ENCODE assay signal across 27 cellular contexts in the genomic region with DNA sequence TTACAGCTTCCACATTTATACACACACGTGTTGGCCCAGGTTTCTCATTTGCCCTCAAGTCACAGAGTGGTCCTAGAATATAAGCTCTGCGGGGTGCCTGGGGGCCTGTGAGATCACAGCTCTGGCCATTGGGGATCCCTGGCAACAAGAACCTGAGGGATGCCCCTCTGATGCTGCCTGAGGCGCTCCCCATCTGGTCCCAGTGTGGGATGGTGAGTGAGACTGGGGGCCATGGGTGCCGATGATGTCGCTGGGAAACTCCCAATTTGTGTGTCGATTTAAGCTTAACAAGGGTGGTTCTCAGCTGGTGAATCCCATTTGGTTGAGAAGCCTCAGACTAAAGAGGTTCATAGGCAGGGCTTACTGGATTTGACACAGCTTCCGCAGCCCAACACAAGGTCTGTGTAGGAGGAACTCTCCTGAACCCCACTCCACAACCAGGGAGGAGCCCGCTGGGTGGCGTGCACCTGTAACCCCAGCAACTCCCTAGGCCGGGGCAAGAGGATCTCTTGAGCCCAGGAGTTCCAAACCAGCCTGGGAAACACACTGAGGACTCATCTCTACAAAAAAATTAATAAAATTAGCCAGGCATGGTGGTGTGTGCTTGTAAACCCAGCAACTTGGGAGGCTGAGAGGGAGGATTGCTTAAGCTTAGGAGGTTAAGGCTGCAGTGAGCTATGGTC.
"Had no signal": no experiment of that assay in that cellular context is flagged by ENCODE, and none has a peak within 500 bp of the region (broad histone marks: within the 10 kb centered on the region; RNA-seq: fewer than 3 reads in every experiment).

No MANE protein-coding gene starts in this region.

- H3K36me3 ChIP-seq: SJCRH30, WERI-Rb-1 had no signal

- DNase-seq: activated CD4-positive, alpha-beta T cell treated with anti-CD3 and anti-CD28 coated beads for 1 hour; activated CD4-positive, alpha-beta T cell treated with anti-CD3 and anti-CD28 coated beads, Interleukin-2, amount 10 ng/mL, durations not matched to agents 24 days and 14 days; activated CD4-positive, alpha-beta T cell treated with anti-CD3 and anti-CD28 coated beads, Interleukin-2, amount 50 U/mL, for 4 hours; activated CD4-positive, CD25-positive, alpha-beta regulatory T cell; activated CD8-positive, alpha-beta T cell treated with anti-CD3 and anti-CD28 coated beads for 36 hours; activated effector memory CD4-positive, alpha-beta T cell treated with Interleukin-2 at 50 U/mL for 16 hours; activated naive CD4-positive, alpha-beta T cell treated with anti-CD3 and anti-CD28 coated beads, Interleukin-2, amount 10 ng/mL, durations not matched to agents 7 days and 5 days; activated naive CD8-positive, alpha-beta T cell treated with anti-CD3 and anti-CD28 coated beads, Interleukin-2, amount 50 U/mL, for 24 hours; activated T-cell treated with anti-CD3 and anti-CD28 coated beads, Interleukin-2, amount 50 U/mL, for 48 hours; anterior cingulate cortex; caudate nucleus; NCI-H1048; NCI-H1105 treated with DMSO at 0.1 percent for 48 hours; NCI-H1436; NCI-H1694; NCI-H1930; NCI-H2081 treated with DMSO at 0.1 percent for 48 hours; NCI-H345; NCI-H524 treated with DMSO at 0.1 percent for 48 hours; SHP77; SJCRH30; T1000; WERI-Rb-1 had no signal

- H3K27me3 Mint-ChIP-seq: activated CD8-positive, alpha-beta T cell treated with anti-CD3 and anti-CD28 coated beads for 36 hours; activated naive CD8-positive, alpha-beta T cell; activated naive CD8-positive, alpha-beta T cell treated with anti-CD3 and anti-CD28 coated beads, Interleukin-2, amount 50 U/mL, for 24 hours; brain had no signal

- H3K9me3 ChIP-seq: SJCRH30 had no signal

- ATAC-seq: activated CD8-positive, alpha-beta T cell treated with anti-CD3 and anti-CD28 coated beads for 36 hours; activated naive CD8-positive, alpha-beta T cell treated with anti-CD3 and anti-CD28 coated beads, Interleukin-2, amount 50 U/mL, for 24 hours; Panc1 had no signal

- H3K4me3 ChIP-seq: SJCRH30, SK-N-MC had no signal

- H3K9me3 Mint-ChIP-seq: activated CD4-positive, alpha-beta T cell treated with anti-CD3 and anti-CD28 coated beads, Interleukin-2, amount 10 ng/mL, durations not matched to agents 24 days and 14 days; activated CD8-positive, alpha-beta T cell treated with anti-CD3 and anti-CD28 coated beads for 36 hours; activated naive CD4-positive, alpha-beta T cell treated with anti-CD3 and anti-CD28 coated beads, Interleukin-2, amount 10 ng/mL, durations not matched to agents 7 days and 5 days; activated naive CD8-positive, alpha-beta T cell treated with anti-CD3 and anti-CD28 coated beads, Interleukin-2, amount 50 U/mL, for 24 hours; brain had no signal

- H3K4me1 Mint-ChIP-seq: activated CD4-positive, alpha-beta T cell treated with anti-CD3 and anti-CD28 coated beads, Interleukin-2, amount 10 ng/mL, durations not matched to agents 24 days and 14 days; activated naive CD4-positive, alpha-beta T cell treated with anti-CD3 and anti-CD28 coated beads, Interleukin-2, amount 10 ng/mL, durations not matched to agents 7 days and 5 days; activated naive CD8-positive, alpha-beta T cell treated with anti-CD3 and anti-CD28 coated beads, Interleukin-2, amount 50 U/mL, for 24 hours had no signal

- H3K36me3 Mint-ChIP-seq: activated naive CD4-positive, alpha-beta T cell treated with anti-CD3 and anti-CD28 coated beads, Interleukin-2, amount 10 ng/mL, durations not matched to agents 7 days and 5 days; activated naive CD8-positive, alpha-beta T cell; brain had no signal

- H3K27me3 ChIP-seq: SJCRH30 had no signal

- H3K27ac ChIP-seq: SJCRH30, SK-N-MC, WERI-Rb-1 had no signal

- H3K27ac Mint-ChIP-seq: activated CD4-positive, alpha-beta T cell treated with anti-CD3 and anti-CD28 coated beads, Interleukin-2, amount 10 ng/mL, durations not matched to agents 24 days and 14 days; activated CD8-positive, alpha-beta T cell treated with anti-CD3 and anti-CD28 coated beads for 36 hours; activated naive CD4-positive, alpha-beta T cell treated with anti-CD3 and anti-CD28 coated beads, Interleukin-2, amount 10 ng/mL, durations not matched to agents 7 days and 5 days; activated naive CD8-positive, alpha-beta T cell; activated naive CD8-positive, alpha-beta T cell treated with anti-CD3 and anti-CD28 coated beads, Interleukin-2, amount 50 U/mL, for 24 hours; brain had no signal

- H3K4me3 Mint-ChIP-seq: activated CD4-positive, alpha-beta T cell treated with anti-CD3 and anti-CD28 coated beads, Interleukin-2, amount 10 ng/mL, durations not matched to agents 24 days and 14 days; activated CD8-positive, alpha-beta T cell treated with anti-CD3 and anti-CD28 coated beads for 36 hours; activated naive CD4-positive, alpha-beta T cell treated with anti-CD3 and anti-CD28 coated beads, Interleukin-2, amount 10 ng/mL, durations not matched to agents 7 days and 5 days; activated naive CD8-positive, alpha-beta T cell; activated naive CD8-positive, alpha-beta T cell treated with anti-CD3 and anti-CD28 coated beads, Interleukin-2, amount 50 U/mL, for 24 hours; brain had no signal
